In genomic region chr9:93200989-93201339, GRCh38 we compare ENCODE assay signal across 1 cellular context.
TF ChIP-seq lines count a peak whose summit lies in the region.

No MANE protein-coding gene starts in this region.

TF ChIP-seq in H1, 55 proteins besides CTCF, POLR2A, EP300 and RAD21 (continued from another document):
- no peak for TF ChIP-seq POU5F1 (IDR thresholded peaks at IDR 0.05; ENCODE audit: low read depth, low read length)
- no peak for TF ChIP-seq MAFK (IDR thresholded peaks at IDR 0.05; ENCODE audit: low read depth, low read length)
- no peak for TF ChIP-seq JUN (IDR thresholded peaks at IDR 0.05; ENCODE audit: low read depth, low read length)
- no peak for TF ChIP-seq CREB1 (IDR thresholded peaks at IDR 0.05)
- TF ChIP-seq SIX5 (IDR thresholded peaks at IDR 0.05; ENCODE audit: low read depth, low read length), result no peak
- TF ChIP-seq KDM1A (IDR thresholded peaks at IDR 0.05; ENCODE audit: borderline replicate concordance, low read length), result no peak
- no peak for TF ChIP-seq GTF2F1 (IDR thresholded peaks at IDR 0.05; ENCODE audit: borderline replicate concordance, low read depth, low read length)
- no peak for TF ChIP-seq RXRA (IDR thresholded peaks at IDR 0.05; ENCODE audit: insufficient read depth, low read depth, low read length)
- no peak for TF ChIP-seq ATF3 (IDR thresholded peaks at IDR 0.05; ENCODE audit: insufficient read depth, low read depth, low read length)
- no peak for TF ChIP-seq SP1 (IDR thresholded peaks at IDR 0.05; ENCODE audit: low read depth, low read length)
- no peak for TF ChIP-seq BRCA1 (IDR thresholded peaks at IDR 0.05; ENCODE audit: low read depth, low read length)
- no peak for TF ChIP-seq TBP (IDR thresholded peaks at IDR 0.05; ENCODE audit: low read depth, low read length)
